In the genomic region with DNA sequence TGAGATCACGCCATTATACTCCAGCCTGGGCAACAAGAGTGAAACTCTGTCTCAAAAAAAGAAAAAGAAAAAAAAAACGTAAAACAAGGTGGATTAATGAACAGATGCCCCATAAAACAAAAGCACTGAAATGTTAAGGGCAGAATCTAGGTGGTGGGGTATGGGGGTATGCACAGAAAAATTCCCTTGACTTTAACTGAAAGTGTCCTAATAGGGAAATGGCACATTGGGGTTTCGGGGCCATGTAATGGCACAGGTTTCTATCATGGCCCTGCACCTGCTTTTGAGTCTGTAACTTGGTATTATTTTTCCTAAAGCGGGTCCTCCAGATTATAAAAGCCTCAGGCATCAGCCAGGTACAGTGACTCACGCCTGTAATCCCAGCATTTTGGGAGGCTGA, we compare ENCODE assay signal across 1 cellular context.
TF ChIP-seq lines count a peak whose summit lies in the region.

No MANE protein-coding gene starts in this region.

TF ChIP-seq in WTC11, 78 proteins besides CTCF, POLR2A, EP300 and RAD21:
- TF ChIP-seq NFYB (CRISPR knock-in tag; conservative IDR thresholded peaks at IDR 0.05; ENCODE audit: low read depth) (no peak), NR3C1 (CRISPR knock-in tag; conservative IDR thresholded peaks at IDR 0.05; ENCODE audit: low read depth) (no peak), SMAD4 (CRISPR knock-in tag; IDR thresholded peaks at IDR 0.05) (no peak), HMGA2 (CRISPR knock-in tag; IDR thresholded peaks at IDR 0.05) (no peak), ZNF138 (CRISPR knock-in tag; conservative IDR thresholded peaks at IDR 0.05) (no peak), GTF2I (CRISPR knock-in tag; conservative IDR thresholded peaks at IDR 0.05) (no peak), ZBTB21 (CRISPR knock-in tag; IDR thresholded peaks at IDR 0.05; ENCODE audit: borderline replicate concordance) (no peak), TEAD1 (CRISPR knock-in tag; IDR thresholded peaks at IDR 0.05) (no peak), NR1H2 (CRISPR knock-in tag; IDR thresholded peaks at IDR 0.05) (no peak), CBFB (CRISPR knock-in tag; IDR thresholded peaks at IDR 0.05; ENCODE audit: low read depth) (no peak), TEAD4 (CRISPR knock-in tag; IDR thresholded peaks at IDR 0.05) (no peak)
- TF ChIP-seq, protein P1, sequence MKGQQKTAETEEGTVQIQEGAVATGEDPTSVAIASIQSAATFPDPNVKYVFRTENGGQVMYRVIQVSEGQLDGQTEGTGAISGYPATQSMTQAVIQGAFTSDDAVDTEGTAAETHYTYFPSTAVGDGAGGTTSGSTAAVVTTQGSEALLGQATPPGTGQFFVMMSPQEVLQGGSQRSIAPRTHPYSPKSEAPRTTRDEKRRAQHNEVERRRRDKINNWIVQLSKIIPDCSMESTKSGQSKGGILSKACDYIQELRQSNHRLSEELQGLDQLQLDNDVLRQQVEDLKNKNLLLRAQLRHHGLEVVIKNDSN (CRISPR knock-in tag; IDR thresholded peaks at IDR 0.05): no peak
- TF ChIP-seq, protein P2, sequence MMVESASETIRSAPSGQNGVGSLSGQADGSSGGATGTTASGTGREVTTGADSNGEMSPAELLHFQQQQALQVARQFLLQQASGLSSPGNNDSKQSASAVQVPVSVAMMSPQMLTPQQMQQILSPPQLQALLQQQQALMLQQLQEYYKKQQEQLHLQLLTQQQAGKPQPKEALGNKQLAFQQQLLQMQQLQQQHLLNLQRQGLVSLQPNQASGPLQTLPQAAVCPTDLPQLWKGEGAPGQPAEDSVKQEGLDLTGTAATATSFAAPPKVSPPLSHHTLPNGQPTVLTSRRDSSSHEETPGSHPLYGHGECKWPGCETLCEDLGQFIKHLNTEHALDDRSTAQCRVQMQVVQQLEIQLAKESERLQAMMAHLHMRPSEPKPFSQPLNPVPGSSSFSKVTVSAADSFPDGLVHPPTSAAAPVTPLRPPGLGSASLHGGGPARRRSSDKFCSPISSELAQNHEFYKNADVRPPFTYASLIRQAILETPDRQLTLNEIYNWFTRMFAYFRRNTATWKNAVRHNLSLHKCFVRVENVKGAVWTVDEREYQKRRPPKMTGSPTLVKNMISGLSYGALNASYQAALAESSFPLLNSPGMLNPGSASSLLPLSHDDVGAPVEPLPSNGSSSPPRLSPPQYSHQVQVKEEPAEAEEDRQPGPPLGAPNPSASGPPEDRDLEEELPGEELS (CRISPR knock-in tag; IDR thresholded peaks at IDR 0.05): no peak
- TF ChIP-seq, protein P3, sequence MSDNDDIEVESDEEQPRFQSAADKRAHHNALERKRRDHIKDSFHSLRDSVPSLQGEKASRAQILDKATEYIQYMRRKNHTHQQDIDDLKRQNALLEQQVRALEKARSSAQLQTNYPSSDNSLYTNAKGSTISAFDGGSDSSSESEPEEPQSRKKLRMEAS (CRISPR knock-in tag; IDR thresholded peaks at IDR 0.05): no peak
- TF ChIP-seq, protein P4, sequence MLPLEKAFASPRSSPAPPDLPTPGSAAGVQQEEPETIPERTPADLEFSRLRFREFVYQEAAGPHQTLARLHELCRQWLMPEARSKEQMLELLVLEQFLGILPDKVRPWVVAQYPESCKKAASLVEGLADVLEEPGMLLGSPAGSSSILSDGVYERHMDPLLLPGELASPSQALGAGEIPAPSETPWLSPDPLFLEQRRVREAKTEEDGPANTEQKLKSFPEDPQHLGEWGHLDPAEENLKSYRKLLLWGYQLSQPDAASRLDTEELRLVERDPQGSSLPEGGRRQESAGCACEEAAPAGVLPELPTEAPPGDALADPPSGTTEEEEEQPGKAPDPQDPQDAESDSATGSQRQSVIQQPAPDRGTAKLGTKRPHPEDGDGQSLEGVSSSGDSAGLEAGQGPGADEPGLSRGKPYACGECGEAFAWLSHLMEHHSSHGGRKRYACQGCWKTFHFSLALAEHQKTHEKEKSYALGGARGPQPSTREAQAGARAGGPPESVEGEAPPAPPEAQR (CRISPR knock-in tag; IDR thresholded peaks at IDR 0.05): no peak
- TF ChIP-seq, protein P5, sequence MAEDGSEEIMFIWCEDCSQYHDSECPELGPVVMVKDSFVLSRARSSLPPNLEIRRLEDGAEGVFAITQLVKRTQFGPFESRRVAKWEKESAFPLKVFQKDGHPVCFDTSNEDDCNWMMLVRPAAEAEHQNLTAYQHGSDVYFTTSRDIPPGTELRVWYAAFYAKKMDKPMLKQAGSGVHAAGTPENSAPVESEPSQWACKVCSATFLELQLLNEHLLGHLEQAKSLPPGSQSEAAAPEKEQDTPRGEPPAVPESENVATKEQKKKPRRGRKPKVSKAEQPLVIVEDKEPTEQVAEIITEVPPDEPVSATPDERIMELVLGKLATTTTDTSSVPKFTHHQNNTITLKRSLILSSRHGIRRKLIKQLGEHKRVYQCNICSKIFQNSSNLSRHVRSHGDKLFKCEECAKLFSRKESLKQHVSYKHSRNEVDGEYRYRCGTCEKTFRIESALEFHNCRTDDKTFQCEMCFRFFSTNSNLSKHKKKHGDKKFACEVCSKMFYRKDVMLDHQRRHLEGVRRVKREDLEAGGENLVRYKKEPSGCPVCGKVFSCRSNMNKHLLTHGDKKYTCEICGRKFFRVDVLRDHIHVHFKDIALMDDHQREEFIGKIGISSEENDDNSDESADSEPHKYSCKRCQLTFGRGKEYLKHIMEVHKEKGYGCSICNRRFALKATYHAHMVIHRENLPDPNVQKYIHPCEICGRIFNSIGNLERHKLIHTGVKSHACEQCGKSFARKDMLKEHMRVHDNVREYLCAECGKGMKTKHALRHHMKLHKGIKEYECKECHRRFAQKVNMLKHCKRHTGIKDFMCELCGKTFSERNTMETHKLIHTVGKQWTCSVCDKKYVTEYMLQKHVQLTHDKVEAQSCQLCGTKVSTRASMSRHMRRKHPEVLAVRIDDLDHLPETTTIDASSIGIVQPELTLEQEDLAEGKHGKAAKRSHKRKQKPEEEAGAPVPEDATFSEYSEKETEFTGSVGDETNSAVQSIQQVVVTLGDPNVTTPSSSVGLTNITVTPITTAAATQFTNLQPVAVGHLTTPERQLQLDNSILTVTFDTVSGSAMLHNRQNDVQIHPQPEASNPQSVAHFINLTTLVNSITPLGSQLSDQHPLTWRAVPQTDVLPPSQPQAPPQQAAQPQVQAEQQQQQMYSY (CRISPR knock-in tag; IDR thresholded peaks at IDR 0.05): no peak
